ENCODE assay signal across 11 cellular contexts in genomic region chr20:50029697-50030428, GRCh38. TPM values are rescaled to one million over a fixed set of nuclear protein-coding genes. Genes with fewer than 3 reads are reported as not detected.
DNase-seq lines count a peak whose midpoint lies in the region; ATAC-seq and TF ChIP-seq lines count a peak whose summit lies in the region.
"Had no signal": no experiment of that assay in that cellular context is flagged by ENCODE, and none has a peak within 500 bp of the region (broad histone marks: within the 10 kb centered on the region; RNA-seq: fewer than 3 reads in every experiment).

No MANE protein-coding gene starts in this region.

- no peaks in the 10 kb centered on the region for H3K9me2 ChIP-seq in MM.1S (replicated peaks; ENCODE audit: insufficient read depth, low read length)

- no peak overlapping the region for H2BK5ac ChIP-seq in mesenchymal stem cell (ENCODE audit: low read depth, low read length, poor library complexity, severe bottlenecking)

- peak overlapping the region in 1 of 2 experiments; percentile 86 for H3K14ac ChIP-seq in mesenchymal stem cell (ENCODE audit: low read length in 2 of 2)

- H3K4me1 ChIP-seq in breast epithelium (peaks cover 0 to 8% of the 10 kb centered on the region in 2 donors), colonic mucosa (peaks cover 3% of the 10 kb centered on the region), mesenchymal stem cell (ENCODE audit: control insufficient read depth, insufficient read depth, low read depth, low read length) (peaks cover 41% of the 10 kb centered on the region), MM.1S (ENCODE audit: low read length) (no peaks in the 10 kb centered on the region)
- H3K4me1 ChIP-seq: parathyroid adenoma had no signal

- H3K27me3 ChIP-seq in breast epithelium, result no peaks in the 10 kb centered on the region
- H3K27me3 ChIP-seq in colonic mucosa, result no peaks in the 10 kb centered on the region
- no peaks in the 10 kb centered on the region for H3K27me3 ChIP-seq in mesenchymal stem cell (ENCODE audit: control insufficient read depth in 1 of 2, insufficient read depth in 1 of 2, low read length in 2 of 2)
- H3K27me3 ChIP-seq in MM.1S (replicated peaks; ENCODE audit: insufficient read depth, low read length), result no peaks in the 10 kb centered on the region; the same call in 1 of the 2 replicates

- peak overlapping the region; percentile 37 for H2AK5ac ChIP-seq in mesenchymal stem cell (ENCODE audit: low read length, severe bottlenecking)

- H3K23ac ChIP-seq in mesenchymal stem cell (ENCODE audit: low read length in 2 of 2), result no peak overlapping the region

- peak overlapping the region; percentile 95 for H4K8ac ChIP-seq in mesenchymal stem cell (ENCODE audit: low read length)

- peak overlapping the region; percentile 90 for H2BK15ac ChIP-seq in mesenchymal stem cell (ENCODE audit: low read depth, poor library complexity, severe bottlenecking)

- no peaks in the 10 kb centered on the region for H3K36me3 ChIP-seq in breast epithelium
- H3K36me3 ChIP-seq in colonic mucosa, result no peaks in the 10 kb centered on the region
- H3K36me3 ChIP-seq in mesenchymal stem cell (ENCODE audit: control insufficient read depth in 1 of 2, insufficient read depth in 2 of 2, low read depth in 1 of 2, low read length in 2 of 2), result no peaks in the 10 kb centered on the region
- H3K36me3 ChIP-seq in MM.1S (replicated peaks; ENCODE audit: insufficient read depth, low read length), result no peaks in the 10 kb centered on the region

- no peaks in the 10 kb centered on the region for H4K20me1 ChIP-seq in MM.1S (ENCODE audit: insufficient read depth, low read length)

- H3K9ac ChIP-seq in colonic mucosa (ENCODE audit: low read depth in 2 of 2, low read length in 2 of 2), result no peak overlapping the region
- H3K9ac ChIP-seq in mesenchymal stem cell (ENCODE audit: low read length), result peak overlapping the region; percentile 52
- H3K9ac ChIP-seq in MM.1S (ENCODE audit: low read length), result no peak overlapping the region
- H3K9ac ChIP-seq: parathyroid adenoma had no signal

- peak overlapping the region; percentile 98 for H4K91ac ChIP-seq in mesenchymal stem cell (ENCODE audit: low read length)

- H3K9me3 ChIP-seq in breast epithelium, result no peaks in the 10 kb centered on the region
- H3K9me3 ChIP-seq in colonic mucosa, result no peaks in the 10 kb centered on the region
- peaks cover 7% of the 10 kb centered on the region for H3K9me3 ChIP-seq in mesenchymal stem cell (ENCODE audit: control insufficient read depth, low read length)
- H3K9me3 ChIP-seq in MM.1S (replicated peaks; ENCODE audit: insufficient read depth, low read length), result no peaks in the 10 kb centered on the region

- no peaks in the 10 kb centered on the region for H3K79me2 ChIP-seq in MM.1S (ENCODE audit: low read length)
- H3K79me2 ChIP-seq: parathyroid adenoma had no signal

- H3K4ac ChIP-seq in mesenchymal stem cell (ENCODE audit: low read depth in 1 of 2, low read length in 2 of 2), result peak overlapping the region; percentile 80 to 88

- no peak for ATAC-seq in GM19452 (IDR thresholded peaks at IDR 0.05; ENCODE audit: unreplicated experiment)
- no peak for ATAC-seq in activated CD8-positive, alpha-beta memory T cell treated with anti-CD3 and anti-CD28 coated beads, Interleukin-2, amount 10 ng/mL, durations not matched to agents 7 days and 5 days

- TF ChIP-seq CTCF in MCF 10A (IDR thresholded peaks at IDR 0.05; ENCODE audit: unreplicated experiment) (no peak), breast epithelium (IDR thresholded peaks at IDR 0.05) (no peak), colonic mucosa (IDR thresholded peaks at IDR 0.05) (no peak), MM.1S (IDR thresholded peaks at IDR 0.05; ENCODE audit: low read length) (no peak)

- peak overlapping the region; percentile 93 to 95 for H3K18ac ChIP-seq in mesenchymal stem cell (ENCODE audit: low read depth in 1 of 2, low read length in 2 of 2)

- H3K9me3 Mint-ChIP-seq in MCF 10A (ENCODE audit: unreplicated experiment), result no peaks in the 10 kb centered on the region
- H3K9me3 Mint-ChIP-seq in activated CD8-positive, alpha-beta memory T cell treated with anti-CD3 and anti-CD28 coated beads, Interleukin-2, amount 10 ng/mL, durations not matched to agents 7 days and 5 days (ENCODE audit: low read depth), result no peaks in the 10 kb centered on the region

- peaks cover 6% of the 10 kb centered on the region for H3K36me3 Mint-ChIP-seq in MCF 10A (ENCODE audit: insufficient read depth, unreplicated experiment)
- H3K36me3 Mint-ChIP-seq in activated CD8-positive, alpha-beta memory T cell treated with anti-CD3 and anti-CD28 coated beads, Interleukin-2, amount 10 ng/mL, durations not matched to agents 7 days and 5 days, result no peaks in the 10 kb centered on the region
- H3K36me3 Mint-ChIP-seq: brain; CD4-positive, CD25-positive, alpha-beta regulatory T cell had no signal

- TF ChIP-seq POLR2A in breast epithelium (IDR thresholded peaks at IDR 0.05), result no peak

- no peaks in the 10 kb centered on the region for H3F3A ChIP-seq in MM.1S (ENCODE audit: insufficient read depth, low read length)

- peak overlapping the region; percentile 83 for H3K27ac Mint-ChIP-seq in MCF 10A (ENCODE audit: low read depth, unreplicated experiment)
- no peak overlapping the region for H3K27ac Mint-ChIP-seq in activated CD8-positive, alpha-beta memory T cell treated with anti-CD3 and anti-CD28 coated beads, Interleukin-2, amount 10 ng/mL, durations not matched to agents 7 days and 5 days
- H3K27ac Mint-ChIP-seq: CD4-positive, CD25-positive, alpha-beta regulatory T cell had no signal

- no peaks in the 10 kb centered on the region for H3K79me1 ChIP-seq in mesenchymal stem cell (replicated peaks; ENCODE audit: low read length, poor library complexity, severe bottlenecking)

- H3K4me3 Mint-ChIP-seq in MCF 10A (ENCODE audit: unreplicated experiment), result no peak overlapping the region
- no peak overlapping the region for H3K4me3 Mint-ChIP-seq in activated CD8-positive, alpha-beta memory T cell treated with anti-CD3 and anti-CD28 coated beads, Interleukin-2, amount 10 ng/mL, durations not matched to agents 7 days and 5 days
- H3K4me3 Mint-ChIP-seq: brain had no signal

- H3K27ac ChIP-seq in breast epithelium (peak overlapping the region in 1 of 2 donors; percentile 76), colonic mucosa (peak overlapping the region; percentile 17), mesenchymal stem cell (ENCODE audit: low read length, poor library complexity, severe bottlenecking) (no peak overlapping the region), MM.1S (ENCODE audit: low read length) (no peak overlapping the region)
- H3K27ac ChIP-seq: parathyroid adenoma had no signal

- no peak overlapping the region for H3K4me3 ChIP-seq in breast epithelium
- no peak overlapping the region for H3K4me3 ChIP-seq in colonic mucosa
- no peak overlapping the region for H3K4me3 ChIP-seq in mesenchymal stem cell (ENCODE audit: insufficient read depth in 1 of 2, low read depth in 1 of 2, low read length in 2 of 2)
- no peak overlapping the region for H3K4me3 ChIP-seq in MM.1S (ENCODE audit: low read length)

- H3K4me1 Mint-ChIP-seq in MCF 10A (ENCODE audit: insufficient read depth, unreplicated experiment), result peaks cover 51% of the 10 kb centered on the region
- no peaks in the 10 kb centered on the region for H3K4me1 Mint-ChIP-seq in activated CD8-positive, alpha-beta memory T cell treated with anti-CD3 and anti-CD28 coated beads, Interleukin-2, amount 10 ng/mL, durations not matched to agents 7 days and 5 days
- H3K4me1 Mint-ChIP-seq: CD4-positive, CD25-positive, alpha-beta regulatory T cell had no signal

- peak overlapping the region; percentile 88 for H2BK120ac ChIP-seq in mesenchymal stem cell (ENCODE audit: low read depth, low read length)

- intact Hi-C loops in MCF 10A (cut with micrococcal nuclease) (no loop called here), breast epithelium (cut with DNase I; ENCODE audit: low total_unique reads) (no loop called here), colonic mucosa (cut with DNase I) (no loop called here)

- H3K27me3 Mint-ChIP-seq in MCF 10A (ENCODE audit: insufficient read depth, unreplicated experiment), result no peaks in the 10 kb centered on the region
- H3K27me3 Mint-ChIP-seq in activated CD8-positive, alpha-beta memory T cell treated with anti-CD3 and anti-CD28 coated beads, Interleukin-2, amount 10 ng/mL, durations not matched to agents 7 days and 5 days, result no peaks in the 10 kb centered on the region

- peak overlapping the region; percentile 98 to 99 for H2BK12ac ChIP-seq in mesenchymal stem cell (ENCODE audit: low read length in 2 of 2)

- no TSS peak for BruUV-seq in MCF 10A (replicated peaks; lab: Mats Ljungman, UMichigan)

- CTCF ChIA-PET in MCF 10A (lab: Yijun Ruan, JAX), result interaction anchor here (0.7 to 0.8 kb wide), 2 partner anchors 41 to 55 kb away, joined by 3 read pairs; no protein-coding TSS in a partner anchor
- CTCF ChIA-PET in activated CD8-positive, alpha-beta memory T cell treated with anti-CD3 and anti-CD28 coated beads, Interleukin-2, amount 10 ng/mL, durations not matched to agents 7 days and 5 days (lab: Charles Lee), result interaction anchor here (1.7 to 2.0 kb wide), 2 partner anchors 41 to 51 kb away, joined by 5 to 7 read pairs; no protein-coding TSS in a partner anchor

- H3K4me2 ChIP-seq in mesenchymal stem cell (ENCODE audit: low read length, poor library complexity, severe bottlenecking) (no peak overlapping the region), MM.1S (ENCODE audit: low read depth, low read length) (no peak overlapping the region)

- POLR2A ChIA-PET in MCF 10A (lab: Yijun Ruan, JAX), result no interaction called here

- 33% methylated on average over 15 of the region's 19 CpGs for WGBS in mesenchymal stem cell

- DNase-seq in MCF 10A (ENCODE audit: unreplicated experiment) (peak; percentile 92), breast epithelium (ENCODE audit: low spot score in 2 of 2) (no peak), colonic mucosa (no peak), mesenchymal stem cell (peak; percentile 99), NCI-H1436 treated with DMSO at 0.1 percent for 48 hours (lab: John Stamatoyannopoulos, UW) (no peak), MM.1S (no peak)
- no peak for DNase-seq in activated CD8-positive, alpha-beta memory T cell treated with anti-CD3 and anti-CD28 coated beads, Interleukin-2, amount 10 ng/mL, durations not matched to agents 7 days and 5 days
- DNase-seq: CD4-positive, CD25-positive, alpha-beta regulatory T cell had no signal

- H2AFZ ChIP-seq in mesenchymal stem cell (ENCODE audit: low read depth, low read length) (no peak overlapping the region), MM.1S (ENCODE audit: low read length) (no peak overlapping the region)
- H2AFZ ChIP-seq: parathyroid adenoma had no signal

RNA-seq across cellular contexts. Expression of gene SNAI1, which starts 47.1 kb away (rescaled TPM):
- total RNA-seq in MCF 10A (2022) (0.17 and 0.23 TPM in 2 replicates), breast epithelium (1 to 10 TPM in 2 of 3 donors, under 1 TPM in 1; 0.80 to 5.0 (median 4.3) TPM), colonic mucosa (1 to 10 TPM in 1 of 2 donors, under 1 TPM in 1; 0.59 to 4.5 TPM)
- 36.2 TPM for polyA plus RNA-seq in mesenchymal stem cell (2013, experiment 1 of 2)
- 36.0 TPM for polyA plus RNA-seq in mesenchymal stem cell (2013, experiment 2 of 2)
- under 1 TPM; 0.21 to 0.61 TPM for total RNA-seq in activated CD8-positive, alpha-beta memory T cell treated with anti-CD3 and anti-CD28 coated beads, Interleukin-2, amount 10 ng/mL, durations not matched to agents 7 days and 5 days

Comparison
In these comparisons a context has a peak if more than half of its experiments do, and no peak if none do; other contexts are left out.
1. DNase-seq: peak in MCF 10A (single experiment) and mesenchymal stem cell (single experiment); none in breast epithelium (0 of 2), colonic mucosa (single experiment), NCI-H1436 treated with DMSO at 0.1 percent for 48 hours (single experiment), activated CD8-positive, alpha-beta memory T cell treated with anti-CD3 and anti-CD28 coated beads, Interleukin-2, amount 10 ng/mL, durations not matched to agents 7 days and 5 days (single experiment) and MM.1S (single experiment).